ENCODE assay signal across 11 cellular contexts in the genomic region with DNA sequence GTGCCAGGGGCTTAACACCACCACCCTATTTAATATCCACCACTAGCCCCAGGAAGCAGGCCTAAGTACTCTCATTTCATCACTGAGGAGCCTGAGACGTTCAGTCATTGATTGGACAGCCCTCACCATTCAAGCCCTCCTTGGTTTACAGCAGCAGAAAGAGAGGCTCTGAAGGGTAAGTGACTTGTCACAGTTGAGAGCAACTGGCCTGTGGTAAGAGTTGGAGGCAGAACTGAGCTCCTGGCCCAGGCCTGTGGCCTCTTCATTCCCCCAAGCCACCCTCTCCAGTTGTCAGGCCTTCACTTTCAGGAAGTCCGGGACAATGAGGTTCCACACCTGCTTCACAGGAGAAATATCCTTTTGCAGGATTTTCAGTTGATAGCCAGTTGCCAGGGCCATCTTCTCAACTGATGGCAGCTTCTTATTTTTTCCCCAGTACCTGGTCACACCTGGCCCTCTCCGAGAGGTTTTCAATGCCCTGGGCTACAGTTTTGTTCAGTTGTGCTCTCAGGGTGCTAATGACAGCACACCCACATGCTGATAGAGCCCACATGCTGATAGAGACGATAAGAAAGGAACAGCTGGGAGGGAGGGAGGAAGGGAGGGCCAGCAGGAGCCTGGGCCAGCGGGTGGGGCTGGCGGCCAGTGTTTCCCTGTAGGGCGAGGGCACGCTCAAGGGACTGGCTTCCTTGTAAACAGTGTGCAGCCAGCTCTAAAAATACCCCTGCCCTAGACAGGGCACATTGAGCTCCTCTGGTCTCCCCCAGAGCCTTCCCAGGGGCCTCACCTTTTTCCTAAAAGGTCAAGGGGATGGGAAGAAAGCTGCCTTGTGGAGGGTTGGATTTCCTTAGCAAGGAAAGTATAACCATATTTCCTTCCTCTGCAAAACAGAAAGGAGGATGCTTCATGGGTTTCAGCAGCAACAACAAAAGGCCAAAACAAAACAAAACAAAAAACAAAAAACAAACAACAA.
A peak's percentile ranks its signal among the peaks of the same experiment; 100 is the strongest.
DNase-seq lines count a peak whose midpoint lies in the region; ATAC-seq and TF ChIP-seq lines count a peak whose summit lies in the region.
"Had no signal": no experiment of that assay in that cellular context is flagged by ENCODE, and none has a peak within 500 bp of the region (broad histone marks: within the 10 kb centered on the region; RNA-seq: fewer than 3 reads in every experiment).

No MANE protein-coding gene starts in this region.

- no peak overlapping the region for H3K4ac ChIP-seq in mesendoderm (ENCODE audit: low read depth, low read length)

- no peak overlapping the region for H3K4me2 ChIP-seq in mesendoderm (ENCODE audit: low read length)

- H3K18ac ChIP-seq in mesendoderm (ENCODE audit: low read length): peak overlapping the region; percentile 46

- H3K27ac Mint-ChIP-seq in stimulated activated memory B cell treated with anti-CD40 and anti-IgM and Interleukin-4, amounts not matched to agents 10 μg/mL and 1 μg/mL and 100 μg/mL, for 72 hours: no peak overlapping the region
- H3K27ac Mint-ChIP-seq: B cell had no signal

- no peaks in the 10 kb centered on the region for H3K79me2 ChIP-seq in mesendoderm (ENCODE audit: control insufficient read depth, insufficient read depth, low read length)

- no peaks in the 10 kb centered on the region for H3K9me3 Mint-ChIP-seq in stimulated activated memory B cell treated with anti-CD40 and anti-IgM and Interleukin-4, amounts not matched to agents 10 μg/mL and 1 μg/mL and 100 μg/mL, for 72 hours

- H3K56ac ChIP-seq in mesendoderm (ENCODE audit: low read length): no peak overlapping the region

- peaks cover 77% of the 10 kb centered on the region for H3K4me1 ChIP-seq in body of pancreas
- peaks cover 9% of the 10 kb centered on the region for H3K4me1 ChIP-seq in mesendoderm (ENCODE audit: control insufficient read depth, low read depth, low read length)
- peaks cover 0 to 18% of the 10 kb centered on the region in 2 donors for H3K4me1 ChIP-seq in uterus
- H3K4me1 ChIP-seq in breast epithelium: no peaks in the 10 kb centered on the region

- H3K27ac ChIP-seq in body of pancreas: peak overlapping the region in 3 of 4 donors; percentile 36 to 61 (median 60)
- peak overlapping the region; percentile 38 for H3K27ac ChIP-seq in mesendoderm (ENCODE audit: low read depth, low read length)
- H3K27ac ChIP-seq in uterus: peak overlapping the region; percentile 63 to 68
- H3K27ac ChIP-seq in breast epithelium: peak overlapping the region in 1 of 2 donors; percentile 35

- intact Hi-C loops in body of pancreas (cut with DNase I): no loop called here
- intact Hi-C loops in uterus (cut with DNase I; ENCODE audit: low total_unique reads): no loop called here
- intact Hi-C loops in breast epithelium (cut with DNase I; ENCODE audit: low total_unique reads): no loop called here

- TF ChIP-seq POLR2A in body of pancreas (IDR thresholded peaks at IDR 0.05) (no peak), uterus (IDR thresholded peaks at IDR 0.05) (no peak), breast epithelium (IDR thresholded peaks at IDR 0.05) (no peak)

- H3K4me3 Mint-ChIP-seq in stimulated activated memory B cell treated with anti-CD40 and anti-IgM and Interleukin-4, amounts not matched to agents 10 μg/mL and 1 μg/mL and 100 μg/mL, for 72 hours: no peak overlapping the region
- H3K4me3 Mint-ChIP-seq: B cell had no signal

- no peak overlapping the region for H4K8ac ChIP-seq in mesendoderm (ENCODE audit: low read depth, low read length)

- H3K9ac ChIP-seq in mesendoderm (ENCODE audit: low read length): no peak overlapping the region

- H3K36me3 Mint-ChIP-seq in stimulated activated memory B cell treated with anti-CD40 and anti-IgM and Interleukin-4, amounts not matched to agents 10 μg/mL and 1 μg/mL and 100 μg/mL, for 72 hours: no peaks in the 10 kb centered on the region

- H2BK5ac ChIP-seq in mesendoderm (ENCODE audit: low read length): no peak overlapping the region

- H4K5ac ChIP-seq in mesendoderm (ENCODE audit: low read length): no peak overlapping the region

- H3K36me3 ChIP-seq in body of pancreas (replicated peaks in 1 of 2; ENCODE audit: insufficient read depth in 1 of 2, low read depth in 2 of 2) (no peaks in the 10 kb centered on the region), mesendoderm (ENCODE audit: control insufficient read depth, insufficient read depth, low read length) (no peaks in the 10 kb centered on the region), uterus (no peaks in the 10 kb centered on the region), breast epithelium (no peaks in the 10 kb centered on the region)

- H3K27me3 Mint-ChIP-seq in stimulated activated memory B cell treated with anti-CD40 and anti-IgM and Interleukin-4, amounts not matched to agents 10 μg/mL and 1 μg/mL and 100 μg/mL, for 72 hours: no peaks in the 10 kb centered on the region
- H3K27me3 Mint-ChIP-seq: B cell had no signal

- H3K9me3 ChIP-seq in body of pancreas: no peaks in the 10 kb centered on the region
- H3K9me3 ChIP-seq in uterus: no peaks in the 10 kb centered on the region
- no peaks in the 10 kb centered on the region for H3K9me3 ChIP-seq in breast epithelium

- peaks cover 14% of the 10 kb centered on the region for H3K4me1 Mint-ChIP-seq in stimulated activated memory B cell treated with anti-CD40 and anti-IgM and Interleukin-4, amounts not matched to agents 10 μg/mL and 1 μg/mL and 100 μg/mL, for 72 hours

- 20 to 26% methylated on average over 8 of the region's 8 CpGs for WGBS in body of pancreas, 2 donors
- no CpG with 5 or more reads among the region's 8 CpGs for WGBS in mesendoderm (ENCODE audit: extremely low coverage, insufficient coverage, low lambda C conversion rate)

- no peak overlapping the region for H3K23ac ChIP-seq in mesendoderm (ENCODE audit: low read length)

- no peaks in the 10 kb centered on the region for H3K79me1 ChIP-seq in mesendoderm (ENCODE audit: low read length)

- no peak overlapping the region for H2AK5ac ChIP-seq in mesendoderm (ENCODE audit: low read length)

- TF ChIP-seq CTCF in body of pancreas (IDR thresholded peaks at IDR 0.05) (peak in 2 of 7 experiments; percentile 8 to 22), uterus (IDR thresholded peaks at IDR 0.05) (no peak), breast epithelium (IDR thresholded peaks at IDR 0.05) (no peak)

- ATAC-seq in body of pancreas: peak; percentile 82
- no peak for ATAC-seq in stimulated activated memory B cell treated with anti-CD40 and anti-IgM and Interleukin-4, amounts not matched to agents 10 μg/mL and 1 μg/mL and 100 μg/mL, for 72 hours

- no peak overlapping the region for H2BK15ac ChIP-seq in mesendoderm (replicated peaks; ENCODE audit: low read depth)

- H2BK120ac ChIP-seq in mesendoderm (ENCODE audit: low read depth, low read length): no peak overlapping the region

- DNase-seq in NCI-H748 (lab: John Stamatoyannopoulos, UW; ENCODE audit: unreplicated experiment): peak; percentile 70
- DNase-seq in NCI-H748 treated with DMSO at 0.1 percent for 48 hours (lab: John Stamatoyannopoulos, UW): no peak
- DNase-seq in body of pancreas: peak; percentile 65 to 82 (median 76)
- peak; percentile 65 for DNase-seq in mesendoderm
- peak; percentile 43 to 47 for DNase-seq in uterus
- no peak for DNase-seq in activated CD4-positive, CD25-positive, alpha-beta regulatory T cell (lab: John Stamatoyannopoulos, UW)
- no peak for DNase-seq in breast epithelium (ENCODE audit: low spot score in 2 of 2)
- DNase-seq: HCEC 1CT; stimulated activated CD4-positive, alpha-beta T cell treated with anti-CD3 and anti-CD28 coated beads, Interleukin-12 subunit alpha, Interleukin-12 subunit beta, amount 100 ng/mL, for 4 hours had no signal

- H3K27me3 ChIP-seq in body of pancreas (no peaks in the 10 kb centered on the region), mesendoderm (ENCODE audit: insufficient read depth, low read length, poor library complexity) (no peaks in the 10 kb centered on the region), uterus (no peaks in the 10 kb centered on the region), breast epithelium (no peaks in the 10 kb centered on the region)

- H3K4me3 ChIP-seq in body of pancreas: no peak overlapping the region
- no peak overlapping the region for H3K4me3 ChIP-seq in mesendoderm (ENCODE audit: low read length)
- H3K4me3 ChIP-seq in uterus: no peak overlapping the region
- H3K4me3 ChIP-seq in breast epithelium: no peak overlapping the region

Comparison
In these comparisons a context has a peak if more than half of its experiments do, and no peak if none do; other contexts are left out.
1. DNase-seq: peak in NCI-H748 (single experiment), body of pancreas (4 of 4), mesendoderm (single experiment) and uterus (2 of 2); none in NCI-H748 treated with DMSO at 0.1 percent for 48 hours (single experiment), activated CD4-positive, CD25-positive, alpha-beta regulatory T cell (0 of 4) and breast epithelium (0 of 2).